10 cellular contexts compared by ENCODE assay signal in genomic region chr10:22420787-22421517, GRCh38.
DNase-seq lines count a peak whose midpoint lies in the region; ATAC-seq, FAIRE-seq and TF ChIP-seq lines count a peak whose summit lies in the region.
"Had no signal": no experiment of that assay in that cellular context is flagged by ENCODE, and none has a peak within 500 bp of the region (broad histone marks: within the 10 kb centered on the region; RNA-seq: fewer than 3 reads in every experiment).

No MANE protein-coding gene starts in this region.

- no peak for DNase-seq in activated CD8-positive, alpha-beta memory T cell treated with anti-CD3 and anti-CD28 coated beads, Interleukin-2, amount 10 ng/mL, durations not matched to agents 7 days and 5 days
- no peak for DNase-seq in activated CD8-positive, alpha-beta memory T cell treated with anti-CD3 and anti-CD28 coated beads for 24 hours
- DNase-seq in NAMALWA (ENCODE audit: low spot score), result peak; percentile 55
- DNase-seq in brain microvascular endothelial cell, result no peak
- no peak for DNase-seq in retinal pigment epithelial cell (ENCODE audit: low read depth)
- no peak for DNase-seq in activated effector memory CD4-positive, alpha-beta T cell treated with anti-CD3 and anti-CD28 coated beads, Interleukin-2, amount 50 U/mL, for 16 hours
- no peak for DNase-seq in HTR-8/SVneo (ENCODE audit: insufficient read length, low spot score)
- DNase-seq: activated naive CD8-positive, alpha-beta T cell treated with anti-CD3 and anti-CD28 coated beads for 36 hours had no signal

- in situ Hi-C loops in brain microvascular endothelial cell (cut with HindIII; ENCODE audit: low pct_ligation_motif_present, low sequenced_read_pairs), result no loop called here

- H3K9me3 Mint-ChIP-seq in activated CD8-positive, alpha-beta memory T cell treated with anti-CD3 and anti-CD28 coated beads, Interleukin-2, amount 10 ng/mL, durations not matched to agents 7 days and 5 days (ENCODE audit: low read depth), result no peaks in the 10 kb centered on the region
- H3K9me3 Mint-ChIP-seq: activated naive CD8-positive, alpha-beta T cell treated with anti-CD3 and anti-CD28 coated beads for 36 hours had no signal

- H3K4me3 Mint-ChIP-seq in activated CD8-positive, alpha-beta memory T cell treated with anti-CD3 and anti-CD28 coated beads, Interleukin-2, amount 10 ng/mL, durations not matched to agents 7 days and 5 days, result no peak overlapping the region
- H3K4me3 Mint-ChIP-seq: activated naive CD8-positive, alpha-beta T cell treated with anti-CD3 and anti-CD28 coated beads for 36 hours had no signal

- no peaks in the 10 kb centered on the region for H3K36me3 Mint-ChIP-seq in activated CD8-positive, alpha-beta memory T cell treated with anti-CD3 and anti-CD28 coated beads, Interleukin-2, amount 10 ng/mL, durations not matched to agents 7 days and 5 days
- H3K36me3 Mint-ChIP-seq: activated naive CD8-positive, alpha-beta T cell treated with anti-CD3 and anti-CD28 coated beads for 36 hours had no signal

- peaks cover 4% of the 10 kb centered on the region for H3K27me3 Mint-ChIP-seq in activated CD8-positive, alpha-beta memory T cell treated with anti-CD3 and anti-CD28 coated beads, Interleukin-2, amount 10 ng/mL, durations not matched to agents 7 days and 5 days
- H3K27me3 Mint-ChIP-seq: activated naive CD8-positive, alpha-beta T cell treated with anti-CD3 and anti-CD28 coated beads for 36 hours had no signal

- no peak for FAIRE-seq in HTR-8/SVneo (lab: Jason Lieb, UNC)

- no peak overlapping the region for H3K4me3 ChIP-seq in brain microvascular endothelial cell (ENCODE audit: low read depth, low read length)
- H3K4me3 ChIP-seq in retinal pigment epithelial cell (ENCODE audit: low read length), result no peak overlapping the region
- H3K4me3 ChIP-seq: BLaER1 treated with 17β-estradiol and CSF1 and Interleukin-3, amounts not matched to agents 10 nM and 100 nM had no signal

- no peaks in the 10 kb centered on the region for H3K27me3 ChIP-seq in brain microvascular endothelial cell (replicated peaks)
- H3K27me3 ChIP-seq: BLaER1 treated with 17β-estradiol and CSF1 and Interleukin-3, amounts not matched to agents 10 nM and 100 nM had no signal

- peaks cover 8% of the 10 kb centered on the region for H3K4me1 Mint-ChIP-seq in activated CD8-positive, alpha-beta memory T cell treated with anti-CD3 and anti-CD28 coated beads, Interleukin-2, amount 10 ng/mL, durations not matched to agents 7 days and 5 days

- ATAC-seq in activated CD8-positive, alpha-beta memory T cell treated with anti-CD3 and anti-CD28 coated beads, Interleukin-2, amount 10 ng/mL, durations not matched to agents 7 days and 5 days, result peak; percentile 36
- ATAC-seq in HG02642 (IDR thresholded peaks at IDR 0.05; ENCODE audit: poor library complexity, unreplicated experiment), result no peak

- H3K36me3 ChIP-seq in brain microvascular endothelial cell (replicated peaks), result no peaks in the 10 kb centered on the region
- H3K36me3 ChIP-seq: BLaER1 treated with 17β-estradiol and CSF1 and Interleukin-3, amounts not matched to agents 10 nM and 100 nM had no signal

- H3K27ac ChIP-seq in brain microvascular endothelial cell, result no peak overlapping the region
- H3K27ac ChIP-seq: BLaER1 treated with 17β-estradiol and CSF1 and Interleukin-3, amounts not matched to agents 10 nM and 100 nM had no signal

- CTCF ChIA-PET in activated CD8-positive, alpha-beta memory T cell treated with anti-CD3 and anti-CD28 coated beads, Interleukin-2, amount 10 ng/mL, durations not matched to agents 7 days and 5 days (lab: Charles Lee), result no interaction called here

- peak; percentile 26 for TF ChIP-seq CTCF in brain microvascular endothelial cell (IDR thresholded peaks at IDR 0.05; ENCODE audit: low read depth, low read length, missing control alignments)
- peak; percentile 25 for TF ChIP-seq CTCF in retinal pigment epithelial cell (conservative IDR thresholded peaks at IDR 0.05; ENCODE audit: low read depth, low read length)

- no peak overlapping the region for H3K27ac Mint-ChIP-seq in activated CD8-positive, alpha-beta memory T cell treated with anti-CD3 and anti-CD28 coated beads, Interleukin-2, amount 10 ng/mL, durations not matched to agents 7 days and 5 days
- H3K27ac Mint-ChIP-seq: activated naive CD8-positive, alpha-beta T cell treated with anti-CD3 and anti-CD28 coated beads for 36 hours had no signal
